ENCODE assay signal across 1 cellular context in the genomic region with DNA sequence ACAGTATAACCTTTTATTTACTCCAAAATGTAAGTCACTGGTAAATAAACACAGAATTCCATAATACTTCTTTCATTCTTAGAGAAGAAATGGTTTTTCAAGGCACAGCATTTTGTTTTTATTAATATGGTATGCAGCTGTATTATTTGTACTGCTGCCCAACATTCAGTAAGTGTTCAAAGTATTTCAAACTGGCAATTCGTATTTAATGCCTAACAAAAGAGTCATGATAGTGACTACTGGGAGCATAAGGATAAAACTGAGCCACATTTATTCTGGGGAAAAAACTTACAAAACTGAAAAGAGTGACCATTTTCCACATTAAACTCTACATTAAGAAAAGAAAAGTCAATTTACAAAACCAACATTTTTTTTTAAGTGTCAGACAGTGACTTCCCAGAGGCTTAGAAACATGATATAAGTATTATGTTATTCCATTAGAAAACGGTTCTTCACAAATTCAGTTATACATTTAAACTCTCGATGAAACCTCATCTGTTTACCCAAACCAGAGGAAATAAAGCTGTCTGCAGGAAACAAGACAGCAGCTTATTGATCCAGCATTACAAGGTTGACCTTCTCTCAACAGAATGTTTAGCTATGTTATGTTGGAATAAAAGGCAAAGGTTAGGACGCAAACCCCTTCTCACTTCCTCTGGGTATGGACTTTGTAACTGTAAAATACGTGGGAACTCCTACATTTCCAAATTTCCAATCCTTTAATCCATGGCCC.
TF ChIP-seq lines count a peak whose summit lies in the region.

No MANE protein-coding gene starts in this region.

TF ChIP-seq in HepG2, 621 proteins besides CTCF, POLR2A, EP300 and RAD21 (continued from another document and continues in another):
- TF ChIP-seq, protein P1, sequence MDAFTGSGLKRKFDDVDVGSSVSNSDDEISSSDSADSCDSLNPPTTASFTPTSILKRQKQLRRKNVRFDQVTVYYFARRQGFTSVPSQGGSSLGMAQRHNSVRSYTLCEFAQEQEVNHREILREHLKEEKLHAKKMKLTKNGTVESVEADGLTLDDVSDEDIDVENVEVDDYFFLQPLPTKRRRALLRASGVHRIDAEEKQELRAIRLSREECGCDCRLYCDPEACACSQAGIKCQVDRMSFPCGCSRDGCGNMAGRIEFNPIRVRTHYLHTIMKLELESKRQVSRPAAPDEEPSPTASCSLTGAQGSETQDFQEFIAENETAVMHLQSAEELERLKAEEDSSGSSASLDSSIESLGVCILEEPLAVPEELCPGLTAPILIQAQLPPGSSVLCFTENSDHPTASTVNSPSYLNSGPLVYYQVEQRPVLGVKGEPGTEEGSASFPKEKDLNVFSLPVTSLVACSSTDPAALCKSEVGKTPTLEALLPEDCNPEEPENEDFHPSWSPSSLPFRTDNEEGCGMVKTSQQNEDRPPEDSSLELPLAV (CRISPR knock-in tag; conservative IDR thresholded peaks at IDR 0.05; ENCODE audit: low read depth) = no peak
- TF ChIP-seq IRX3 (CRISPR knock-in tag; IDR thresholded peaks at IDR 0.05; ENCODE audit: borderline replicate concordance, low read depth) (no peak), PRMT3 (CRISPR knock-in tag; IDR thresholded peaks at IDR 0.05; ENCODE audit: borderline replicate concordance, low read depth) (no peak), SSRP1 (CRISPR knock-in tag; IDR thresholded peaks at IDR 0.05) (peak; percentile 97), ZNF607 (CRISPR knock-in tag; IDR thresholded peaks at IDR 0.05; ENCODE audit: borderline replicate concordance) (no peak), ZNF34 (CRISPR knock-in tag; IDR thresholded peaks at IDR 0.05; ENCODE audit: borderline replicate concordance) (no peak), EED (CRISPR knock-in tag; IDR thresholded peaks at IDR 0.05) (no peak), ELF1 (CRISPR knock-in tag; IDR thresholded peaks at IDR 0.05) (peak; percentile 65), SMAD9 (CRISPR knock-in tag; IDR thresholded peaks at IDR 0.05) (no peak), NCOA1 (CRISPR knock-in tag; IDR thresholded peaks at IDR 0.05) (0 out of 2 replicates have a peak, but pooled peaks have one; percentile 73), ZNF160 (CRISPR knock-in tag; IDR thresholded peaks at IDR 0.05) (no peak), SUZ12 (IDR thresholded peaks at IDR 0.05; ENCODE audit: low read depth, low read length) (no peak), WIZ (CRISPR knock-in tag; IDR thresholded peaks at IDR 0.05) (no peak), ZNF562 (CRISPR knock-in tag; IDR thresholded peaks at IDR 0.05; ENCODE audit: borderline replicate concordance) (no peak), NRL (CRISPR knock-in tag; IDR thresholded peaks at IDR 0.05; ENCODE audit: borderline replicate concordance) (no peak), SP140L (CRISPR knock-in tag; IDR thresholded peaks at IDR 0.05; ENCODE audit: borderline replicate concordance) (peak; percentile 78; the same call in 1 of the 2 replicates), SNAPC2 (CRISPR knock-in tag; IDR thresholded peaks at IDR 0.05) (0 out of 2 replicates have a peak, but pooled peaks have one; percentile 23), ZNF329 (CRISPR knock-in tag; IDR thresholded peaks at IDR 0.05; ENCODE audit: low read depth) (no peak), FOSL2 (CRISPR knock-in tag; IDR thresholded peaks at IDR 0.05) (peak; percentile 46; the same call in 1 of the 2 replicates), HES4 (CRISPR knock-in tag; IDR thresholded peaks at IDR 0.05; ENCODE audit: borderline replicate concordance) (no peak), HDAC2 (CRISPR knock-in tag; IDR thresholded peaks at IDR 0.05) (peak; percentile 99), ZSCAN12 (CRISPR knock-in tag; IDR thresholded peaks at IDR 0.05) (no peak), RNF2 (conservative IDR thresholded peaks at IDR 0.05; ENCODE audit: low read depth) (no peak), NR3C1 (CRISPR knock-in tag; IDR thresholded peaks at IDR 0.05) (no peak), ZFP36L1 (CRISPR knock-in tag; IDR thresholded peaks at IDR 0.05) (peak; percentile 91; the same call in 1 of the 2 replicates), FOXC1 (CRISPR knock-in tag; IDR thresholded peaks at IDR 0.05; ENCODE audit: borderline replicate concordance) (no peak), U2AF1 (optimal IDR thresholded peaks at IDR 0.05; ENCODE audit: low read depth, low read length) (no peak), KDM4B (CRISPR knock-in tag; IDR thresholded peaks at IDR 0.05) (peak; percentile 68; the same call in 1 of the 2 replicates), ZFP82 (CRISPR knock-in tag; IDR thresholded peaks at IDR 0.05; ENCODE audit: borderline replicate concordance) (no peak), ZMYM4 (CRISPR knock-in tag; IDR thresholded peaks at IDR 0.05) (peak; percentile 89), CCAR2 (optimal IDR thresholded peaks at IDR 0.05; ENCODE audit: low read depth, low read length) (no peak), NR2C2 (CRISPR knock-in tag; IDR thresholded peaks at IDR 0.05; ENCODE audit: borderline replicate concordance) (peak; percentile 84), ZNF652 (CRISPR knock-in tag; IDR thresholded peaks at IDR 0.05; ENCODE audit: borderline replicate concordance, low read depth) (peak; percentile 67; the same call in 1 of the 2 replicates), KDM5A (IDR thresholded peaks at IDR 0.05; ENCODE audit: borderline replicate concordance, low read length) (no peak), NCOR1 (IDR thresholded peaks at IDR 0.05; ENCODE audit: borderline replicate concordance, low read length) (peak; percentile 97), SP2 (CRISPR knock-in tag; IDR thresholded peaks at IDR 0.05) (no peak), TMF1 (CRISPR knock-in tag; IDR thresholded peaks at IDR 0.05; ENCODE audit: low read depth) (no peak)
- TF ChIP-seq, protein P2, sequence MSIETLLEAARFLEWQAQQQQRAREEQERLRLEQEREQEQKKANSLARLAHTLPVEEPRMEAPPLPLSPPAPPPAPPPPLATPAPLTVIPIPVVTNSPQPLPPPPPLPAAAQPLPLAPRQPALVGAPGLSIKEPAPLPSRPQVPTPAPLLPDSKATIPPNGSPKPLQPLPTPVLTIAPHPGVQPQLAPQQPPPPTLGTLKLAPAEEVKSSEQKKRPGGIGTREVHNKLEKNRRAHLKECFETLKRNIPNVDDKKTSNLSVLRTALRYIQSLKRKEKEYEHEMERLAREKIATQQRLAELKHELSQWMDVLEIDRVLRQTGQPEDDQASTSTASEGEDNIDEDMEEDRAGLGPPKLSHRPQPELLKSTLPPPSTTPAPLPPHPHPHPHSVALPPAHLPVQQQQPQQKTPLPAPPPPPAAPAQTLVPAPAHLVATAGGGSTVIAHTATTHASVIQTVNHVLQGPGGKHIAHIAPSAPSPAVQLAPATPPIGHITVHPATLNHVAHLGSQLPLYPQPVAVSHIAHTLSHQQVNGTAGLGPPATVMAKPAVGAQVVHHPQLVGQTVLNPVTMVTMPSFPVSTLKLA (IDR thresholded peaks at IDR 0.05) = no peak
- TF ChIP-seq, protein P3, sequence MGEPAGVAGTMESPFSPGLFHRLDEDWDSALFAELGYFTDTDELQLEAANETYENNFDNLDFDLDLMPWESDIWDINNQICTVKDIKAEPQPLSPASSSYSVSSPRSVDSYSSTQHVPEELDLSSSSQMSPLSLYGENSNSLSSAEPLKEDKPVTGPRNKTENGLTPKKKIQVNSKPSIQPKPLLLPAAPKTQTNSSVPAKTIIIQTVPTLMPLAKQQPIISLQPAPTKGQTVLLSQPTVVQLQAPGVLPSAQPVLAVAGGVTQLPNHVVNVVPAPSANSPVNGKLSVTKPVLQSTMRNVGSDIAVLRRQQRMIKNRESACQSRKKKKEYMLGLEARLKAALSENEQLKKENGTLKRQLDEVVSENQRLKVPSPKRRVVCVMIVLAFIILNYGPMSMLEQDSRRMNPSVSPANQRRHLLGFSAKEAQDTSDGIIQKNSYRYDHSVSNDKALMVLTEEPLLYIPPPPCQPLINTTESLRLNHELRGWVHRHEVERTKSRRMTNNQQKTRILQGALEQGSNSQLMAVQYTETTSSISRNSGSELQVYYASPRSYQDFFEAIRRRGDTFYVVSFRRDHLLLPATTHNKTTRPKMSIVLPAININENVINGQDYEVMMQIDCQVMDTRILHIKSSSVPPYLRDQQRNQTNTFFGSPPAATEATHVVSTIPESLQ (CRISPR knock-in tag; conservative IDR thresholded peaks at IDR 0.05) = peak; percentile 70; the same call in 1 of the 2 replicates
- TF ChIP-seq, protein P4, sequence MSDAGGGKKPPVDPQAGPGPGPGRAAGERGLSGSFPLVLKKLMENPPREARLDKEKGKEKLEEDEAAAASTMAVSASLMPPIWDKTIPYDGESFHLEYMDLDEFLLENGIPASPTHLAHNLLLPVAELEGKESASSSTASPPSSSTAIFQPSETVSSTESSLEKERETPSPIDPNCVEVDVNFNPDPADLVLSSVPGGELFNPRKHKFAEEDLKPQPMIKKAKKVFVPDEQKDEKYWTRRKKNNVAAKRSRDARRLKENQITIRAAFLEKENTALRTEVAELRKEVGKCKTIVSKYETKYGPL (CRISPR knock-in tag; IDR thresholded peaks at IDR 0.05) = no peak
- TF ChIP-seq, protein P5, sequence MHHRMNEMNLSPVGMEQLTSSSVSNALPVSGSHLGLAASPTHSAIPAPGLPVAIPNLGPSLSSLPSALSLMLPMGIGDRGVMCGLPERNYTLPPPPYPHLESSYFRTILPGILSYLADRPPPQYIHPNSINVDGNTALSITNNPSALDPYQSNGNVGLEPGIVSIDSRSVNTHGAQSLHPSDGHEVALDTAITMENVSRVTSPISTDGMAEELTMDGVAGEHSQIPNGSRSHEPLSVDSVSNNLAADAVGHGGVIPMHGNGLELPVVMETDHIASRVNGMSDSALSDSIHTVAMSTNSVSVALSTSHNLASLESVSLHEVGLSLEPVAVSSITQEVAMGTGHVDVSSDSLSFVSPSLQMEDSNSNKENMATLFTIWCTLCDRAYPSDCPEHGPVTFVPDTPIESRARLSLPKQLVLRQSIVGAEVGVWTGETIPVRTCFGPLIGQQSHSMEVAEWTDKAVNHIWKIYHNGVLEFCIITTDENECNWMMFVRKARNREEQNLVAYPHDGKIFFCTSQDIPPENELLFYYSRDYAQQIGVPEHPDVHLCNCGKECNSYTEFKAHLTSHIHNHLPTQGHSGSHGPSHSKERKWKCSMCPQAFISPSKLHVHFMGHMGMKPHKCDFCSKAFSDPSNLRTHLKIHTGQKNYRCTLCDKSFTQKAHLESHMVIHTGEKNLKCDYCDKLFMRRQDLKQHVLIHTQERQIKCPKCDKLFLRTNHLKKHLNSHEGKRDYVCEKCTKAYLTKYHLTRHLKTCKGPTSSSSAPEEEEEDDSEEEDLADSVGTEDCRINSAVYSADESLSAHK (CRISPR knock-in tag; IDR thresholded peaks at IDR 0.05; ENCODE audit: borderline replicate concordance) = no peak
- TF ChIP-seq, protein P6, sequence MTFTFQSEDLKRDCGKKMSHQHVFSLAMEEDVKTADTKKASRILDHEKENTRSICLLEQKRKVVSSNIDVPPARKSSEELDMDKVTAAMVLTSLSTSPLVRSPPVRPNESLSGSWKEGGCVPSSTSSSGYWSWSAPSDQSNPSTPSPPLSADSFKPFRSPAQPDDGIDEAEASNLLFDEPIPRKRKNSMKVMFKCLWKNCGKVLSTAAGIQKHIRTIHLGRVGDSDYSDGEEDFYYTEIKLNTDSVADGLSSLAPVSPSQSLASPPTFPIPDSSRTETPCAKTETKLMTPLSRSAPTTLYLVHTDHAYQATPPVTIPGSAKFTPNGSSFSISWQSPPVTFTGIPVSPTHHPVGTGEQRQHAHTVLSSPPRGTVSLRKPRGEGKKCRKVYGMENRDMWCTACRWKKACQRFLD (CRISPR knock-in tag; IDR thresholded peaks at IDR 0.05; ENCODE audit: borderline replicate concordance) = no peak
- TF ChIP-seq, protein P7, sequence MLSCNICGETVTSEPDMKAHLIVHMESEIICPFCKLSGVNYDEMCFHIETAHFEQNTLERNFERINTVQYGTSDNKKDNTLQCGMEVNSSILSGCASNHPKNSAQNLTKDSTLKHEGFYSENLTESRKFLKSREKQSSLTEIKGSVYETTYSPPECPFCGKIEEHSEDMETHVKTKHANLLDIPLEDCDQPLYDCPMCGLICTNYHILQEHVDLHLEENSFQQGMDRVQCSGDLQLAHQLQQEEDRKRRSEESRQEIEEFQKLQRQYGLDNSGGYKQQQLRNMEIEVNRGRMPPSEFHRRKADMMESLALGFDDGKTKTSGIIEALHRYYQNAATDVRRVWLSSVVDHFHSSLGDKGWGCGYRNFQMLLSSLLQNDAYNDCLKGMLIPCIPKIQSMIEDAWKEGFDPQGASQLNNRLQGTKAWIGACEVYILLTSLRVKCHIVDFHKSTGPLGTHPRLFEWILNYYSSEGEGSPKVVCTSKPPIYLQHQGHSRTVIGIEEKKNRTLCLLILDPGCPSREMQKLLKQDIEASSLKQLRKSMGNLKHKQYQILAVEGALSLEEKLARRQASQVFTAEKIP (CRISPR knock-in tag; IDR thresholded peaks at IDR 0.05; ENCODE audit: borderline replicate concordance) = no peak
- TF ChIP-seq, protein P8, sequence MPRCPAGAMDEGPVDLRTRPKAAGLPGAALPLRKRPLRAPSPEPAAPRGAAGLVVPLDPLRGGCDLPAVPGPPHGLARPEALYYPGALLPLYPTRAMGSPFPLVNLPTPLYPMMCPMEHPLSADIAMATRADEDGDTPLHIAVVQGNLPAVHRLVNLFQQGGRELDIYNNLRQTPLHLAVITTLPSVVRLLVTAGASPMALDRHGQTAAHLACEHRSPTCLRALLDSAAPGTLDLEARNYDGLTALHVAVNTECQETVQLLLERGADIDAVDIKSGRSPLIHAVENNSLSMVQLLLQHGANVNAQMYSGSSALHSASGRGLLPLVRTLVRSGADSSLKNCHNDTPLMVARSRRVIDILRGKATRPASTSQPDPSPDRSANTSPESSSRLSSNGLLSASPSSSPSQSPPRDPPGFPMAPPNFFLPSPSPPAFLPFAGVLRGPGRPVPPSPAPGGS (CRISPR knock-in tag; IDR thresholded peaks at IDR 0.05) = no peak
- TF ChIP-seq, protein P9, sequence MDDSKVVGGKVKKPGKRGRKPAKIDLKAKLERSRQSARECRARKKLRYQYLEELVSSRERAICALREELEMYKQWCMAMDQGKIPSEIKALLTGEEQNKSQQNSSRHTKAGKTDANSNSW (CRISPR knock-in tag; IDR thresholded peaks at IDR 0.05; ENCODE audit: borderline replicate concordance) = no peak
- TF ChIP-seq, protein P10, sequence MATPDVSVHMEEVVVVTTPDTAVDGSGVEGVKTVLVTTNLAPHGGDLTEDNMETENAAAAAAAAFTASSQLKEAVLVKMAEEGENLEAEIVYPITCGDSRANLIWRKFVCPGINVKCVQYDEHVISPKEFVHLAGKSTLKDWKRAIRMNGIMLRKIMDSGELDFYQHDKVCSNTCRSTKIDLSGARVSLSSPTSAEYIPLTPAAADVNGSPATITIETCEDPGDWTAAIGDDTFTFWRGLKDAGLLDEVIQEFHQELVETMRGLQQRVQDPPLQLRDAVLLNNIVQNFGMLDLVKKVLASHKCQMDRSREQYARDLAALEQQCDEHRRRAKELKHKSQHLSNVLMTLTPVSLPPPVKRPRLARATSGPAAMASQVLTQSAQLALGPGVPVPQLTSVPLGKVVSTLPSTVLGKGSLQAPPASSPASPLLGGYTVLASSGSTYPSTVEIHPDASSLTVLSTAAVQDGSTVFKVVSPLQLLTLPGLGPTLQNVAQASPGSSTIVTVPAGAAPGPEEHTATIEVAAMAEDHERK (CRISPR knock-in tag; IDR thresholded peaks at IDR 0.05; ENCODE audit: low read depth) = peak; percentile 51; the same call in 1 of the 2 replicates
- TF ChIP-seq, protein P11, sequence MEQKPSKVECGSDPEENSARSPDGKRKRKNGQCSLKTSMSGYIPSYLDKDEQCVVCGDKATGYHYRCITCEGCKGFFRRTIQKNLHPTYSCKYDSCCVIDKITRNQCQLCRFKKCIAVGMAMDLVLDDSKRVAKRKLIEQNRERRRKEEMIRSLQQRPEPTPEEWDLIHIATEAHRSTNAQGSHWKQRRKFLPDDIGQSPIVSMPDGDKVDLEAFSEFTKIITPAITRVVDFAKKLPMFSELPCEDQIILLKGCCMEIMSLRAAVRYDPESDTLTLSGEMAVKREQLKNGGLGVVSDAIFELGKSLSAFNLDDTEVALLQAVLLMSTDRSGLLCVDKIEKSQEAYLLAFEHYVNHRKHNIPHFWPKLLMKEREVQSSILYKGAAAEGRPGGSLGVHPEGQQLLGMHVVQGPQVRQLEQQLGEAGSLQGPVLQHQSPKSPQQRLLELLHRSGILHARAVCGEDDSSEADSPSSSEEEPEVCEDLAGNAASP (CRISPR knock-in tag; IDR thresholded peaks at IDR 0.05; ENCODE audit: borderline replicate concordance) = peak; percentile 81
